In genomic region chr16:25257504-25257955, GRCh38 we compare ENCODE assay signal across 8 cellular contexts. TPM values are rescaled to one million over a fixed set of nuclear protein-coding genes. Genes with fewer than 3 reads are reported as not detected.
DNase-seq lines count a peak whose midpoint lies in the region; ATAC-seq, FAIRE-seq and TF ChIP-seq lines count a peak whose summit lies in the region.

ZKSCAN2 (minus strand) TSS chr16:25257845; CDS start chr16:25257127, 718 bp downstream.

- peak within 1 kb of the TSS; percentile 88 for H3K27ac ChIP-seq in keratinocyte (ENCODE audit: control insufficient read depth, insufficient read depth, low read length)

- H3K9me1 ChIP-seq in keratinocyte (ENCODE audit: control insufficient read depth, extremely low read depth, insufficient read depth, low read length): no peaks in the 10 kb centered on the region

- H3K4me2 ChIP-seq in keratinocyte (ENCODE audit: control insufficient read depth, extremely low read depth, insufficient read depth, low read depth, low read length): peak within 1 kb of the TSS; percentile 99

- H3K4me3 ChIP-seq in keratinocyte (ENCODE audit: control insufficient read depth in 2 of 3, extremely low read depth in 1 of 3, insufficient read depth in 2 of 3, low read depth in 1 of 3, low read length in 3 of 3): peak within 1 kb of the TSS; percentile 74 to 95 (median 92)

- no peaks in the 10 kb centered on the region for H3K9me3 ChIP-seq in keratinocyte (ENCODE audit: control insufficient read depth, low read depth, low read length)

- H3K27me3 ChIP-seq in keratinocyte (ENCODE audit: control insufficient read depth, extremely low read depth, insufficient read depth, low read length): no peaks in the 10 kb centered on the region

- H2AFZ ChIP-seq in keratinocyte (ENCODE audit: control insufficient read depth, low read length): peak within 1 kb of the TSS; percentile 88

- DNase-seq in 8988T (peak; percentile 69), GM18507 (ENCODE audit: extremely low spot score, insufficient read length, low read depth) (peak; percentile 74), NCI-H2081 treated with DMSO at 0.1 percent for 48 hours (lab: John Stamatoyannopoulos, UW) (peak; percentile 23), keratinocyte (ENCODE audit: low read depth, low spot score) (no peak)
- peak; percentile 56 for DNase-seq in activated CD4-positive, CD25-positive, alpha-beta regulatory T cell treated with anti-CD3 and anti-CD28 coated beads, Interleukin-2, amount 50 U/mL, for 16 hours (ENCODE audit: low read depth, low spot score)
- peak; percentile 77 for DNase-seq in central memory CD4-positive, alpha-beta T cell
- DNase-seq in stimulated activated CD4-positive, alpha-beta T cell treated with anti-CD3 and anti-CD28 coated beads, Interleukin-12 subunit alpha, Interleukin-12 subunit beta, amount 100 ng/mL, for 48 hours (ENCODE audit: low read depth in 2 of 3, low spot score in 1 of 3): peak; percentile 71 to 86 (median 73)

- no peaks in the 10 kb centered on the region for H4K20me1 ChIP-seq in keratinocyte (ENCODE audit: control insufficient read depth, extremely low read depth, insufficient read depth, low read length)

- H3K9ac ChIP-seq in keratinocyte (ENCODE audit: control insufficient read depth, extremely low read depth, insufficient read depth, low read length): peak within 1 kb of the TSS; percentile 92

- peaks cover 24% of the 10 kb centered on the region for H3K4me1 ChIP-seq in keratinocyte (ENCODE audit: control insufficient read depth, extremely low read depth, insufficient read depth, low read length)

- dilution Hi-C loops in keratinocyte (cut with MboI; ENCODE audit: extremely low pct_ligation_motif_present, low sequenced_read_pairs): no loop called here

- ATAC-seq in HG02970 (IDR thresholded peaks at IDR 0.05; ENCODE audit: low FRiP score, unreplicated experiment): peak; percentile 86

- no peak for TF ChIP-seq CTCF in keratinocyte (optimal IDR thresholded peaks at IDR 0.05 in 1 of 3, IDR thresholded peaks at IDR 0.05 in 1 of 3, conservative IDR thresholded peaks at IDR 0.05 in 1 of 3; ENCODE audit: extremely low read depth in 1 of 3, insufficient read depth in 2 of 3, low read length in 3 of 3)

- FAIRE-seq in GM18507 (lab: Jason Lieb, UNC) (peak; percentile 81), keratinocyte (lab: Jason Lieb, UNC) (no peak)

- H3K79me2 ChIP-seq in keratinocyte (ENCODE audit: control insufficient read depth, insufficient read depth, low read length): peaks cover 42% of the 10 kb centered on the region

- peaks cover 3 to 7% of the 10 kb centered on the region in 2 experiments for H3K36me3 ChIP-seq in keratinocyte (ENCODE audit: control insufficient read depth in 2 of 2, extremely low read depth in 1 of 2, insufficient read depth in 2 of 2, low read length in 2 of 2)

RNA-seq across cellular contexts. Expression of gene ZKSCAN2, which starts in this region (rescaled TPM):
- polyA plus RNA-seq in keratinocyte: 1.2 to 2.2 TPM (median 1.8 TPM) in 3 replicates
- 0.52 TPM for polyA plus RNA-seq in keratinocyte (2011; ENCODE audit: low read depth)
- 1.3 and 1.7 TPM in 2 replicates for polyA plus RNA-seq in keratinocyte (2011; cell fraction: cytosol; rRNA removed)
- polyA plus RNA-seq in keratinocyte (2011; cell fraction: nucleus; rRNA removed): 3.0 and 3.3 TPM in 2 replicates
- 0.87 and 2.6 TPM in 2 replicates for polyA plus RNA-seq in keratinocyte (2012; ENCODE audit: low replicate concordance)
- polyA minus RNA-seq in keratinocyte: 3.3 to 4.4 TPM (median 4.1 TPM) in 3 replicates
- polyA minus RNA-seq in keratinocyte (2011; cell fraction: cytosol; rRNA and poly(A)+ RNA removed): 2.9 TPM
- 4.3 and 8.8 TPM in 2 replicates for polyA minus RNA-seq in keratinocyte (2011; cell fraction: nucleus; rRNA and poly(A)+ RNA removed)
